Comparison of ENCODE assay signal across 11 cellular contexts in genomic region chr7:128201690-128202085, GRCh38. TPM values are rescaled to one million over a fixed set of nuclear protein-coding genes. Genes with fewer than 3 reads are reported as not detected.
DNase-seq lines count a peak whose midpoint lies in the region; ATAC-seq lines count a peak whose summit lies in the region.
"Had no signal": no experiment of that assay in that cellular context is flagged by ENCODE, and none has a peak within 500 bp of the region (broad histone marks: within the 10 kb centered on the region; RNA-seq: fewer than 3 reads in every experiment).

No MANE protein-coding gene starts in this region.

- peaks cover 2% of the 10 kb centered on the region for H3K9me3 Mint-ChIP-seq in activated CD4-positive, alpha-beta T cell treated with anti-CD3 and anti-CD28 coated beads, Interleukin-2, amount 10 ng/mL, durations not matched to agents 24 days and 14 days
- H3K9me3 Mint-ChIP-seq in activated naive CD8-positive, alpha-beta T cell treated with anti-CD3 and anti-CD28 coated beads for 36 hours = no peaks in the 10 kb centered on the region
- H3K9me3 Mint-ChIP-seq in immature natural killer cell = peaks cover 0 to 2% (median 0%) of the 10 kb centered on the region in 6 donors
- H3K9me3 Mint-ChIP-seq in stimulated activated memory B cell treated with anti-CD40 and anti-IgM and Interleukin-4, amounts not matched to agents 10 μg/mL and 1 μg/mL and 100 μg/mL, for 72 hours = peaks cover 3% of the 10 kb centered on the region

- no peak for ATAC-seq in stimulated activated memory B cell treated with anti-CD40 and anti-IgM and Interleukin-4, amounts not matched to agents 10 μg/mL and 1 μg/mL and 100 μg/mL, for 72 hours

- H3K4me3 Mint-ChIP-seq in activated CD4-positive, alpha-beta T cell treated with anti-CD3 and anti-CD28 coated beads, Interleukin-2, amount 10 ng/mL, durations not matched to agents 24 days and 14 days = peak overlapping the region; percentile 34
- peak overlapping the region; percentile 72 for H3K4me3 Mint-ChIP-seq in activated naive CD8-positive, alpha-beta T cell treated with anti-CD3 and anti-CD28 coated beads for 36 hours
- H3K4me3 Mint-ChIP-seq in immature natural killer cell = peak overlapping the region; percentile 74 to 86 (median 80)
- H3K4me3 Mint-ChIP-seq in stimulated activated memory B cell treated with anti-CD40 and anti-IgM and Interleukin-4, amounts not matched to agents 10 μg/mL and 1 μg/mL and 100 μg/mL, for 72 hours = peak overlapping the region; percentile 63

- peaks cover 55% of the 10 kb centered on the region for H3K27me3 Mint-ChIP-seq in activated CD4-positive, alpha-beta T cell treated with anti-CD3 and anti-CD28 coated beads, Interleukin-2, amount 10 ng/mL, durations not matched to agents 24 days and 14 days
- peaks cover 39% of the 10 kb centered on the region for H3K27me3 Mint-ChIP-seq in activated naive CD8-positive, alpha-beta T cell treated with anti-CD3 and anti-CD28 coated beads for 36 hours
- H3K27me3 Mint-ChIP-seq in immature natural killer cell (ENCODE audit: low read depth in 3 of 3) = peaks cover 15 to 21% (median 15%) of the 10 kb centered on the region in 3 donors
- peaks cover 49% of the 10 kb centered on the region for H3K27me3 Mint-ChIP-seq in stimulated activated memory B cell treated with anti-CD40 and anti-IgM and Interleukin-4, amounts not matched to agents 10 μg/mL and 1 μg/mL and 100 μg/mL, for 72 hours

- intact Hi-C loops in activated CD4-positive, alpha-beta T cell treated with anti-CD3 and anti-CD28 coated beads, Interleukin-2, amount 10 ng/mL, durations not matched to agents 24 days and 14 days (cut with micrococcal nuclease) = no loop called here

- no peak for DNase-seq in activated CD4-positive, alpha-beta T cell treated with anti-CD3 and anti-CD28 coated beads, Interleukin-2, amount 10 ng/mL, durations not matched to agents 24 days and 14 days
- no peak for DNase-seq in activated CD4-positive, alpha-beta T cell treated with anti-CD3 and anti-CD28 coated beads for 48 hours
- DNase-seq in activated naive CD8-positive, alpha-beta T cell treated with anti-CD3 and anti-CD28 coated beads for 36 hours = no peak
- DNase-seq in immature natural killer cell (no peak), pons (ENCODE audit: low spot score) (no peak), activated gamma-delta T cell treated with Interleukin-2 at 50 U/mL for 16 hours (no peak)
- no peak for DNase-seq in effector CD8-positive, alpha-beta T cell (lab: John Stamatoyannopoulos, UW)
- DNase-seq: activated naive CD4-positive, alpha-beta T cell treated with anti-CD3 and anti-CD28 coated beads, Interleukin-2, amount 50 U/mL, for 16 hours had no signal

- no peak overlapping the region for H3K27ac Mint-ChIP-seq in activated CD4-positive, alpha-beta T cell treated with anti-CD3 and anti-CD28 coated beads, Interleukin-2, amount 10 ng/mL, durations not matched to agents 24 days and 14 days
- H3K27ac Mint-ChIP-seq in activated naive CD8-positive, alpha-beta T cell treated with anti-CD3 and anti-CD28 coated beads for 36 hours = no peak overlapping the region
- H3K27ac Mint-ChIP-seq in immature natural killer cell = no peak overlapping the region
- H3K27ac Mint-ChIP-seq in stimulated activated memory B cell treated with anti-CD40 and anti-IgM and Interleukin-4, amounts not matched to agents 10 μg/mL and 1 μg/mL and 100 μg/mL, for 72 hours = no peak overlapping the region

- no peaks in the 10 kb centered on the region for H3K36me3 Mint-ChIP-seq in activated CD4-positive, alpha-beta T cell treated with anti-CD3 and anti-CD28 coated beads, Interleukin-2, amount 10 ng/mL, durations not matched to agents 24 days and 14 days (ENCODE audit: low read depth)
- peaks cover 3% of the 10 kb centered on the region for H3K36me3 Mint-ChIP-seq in activated naive CD8-positive, alpha-beta T cell treated with anti-CD3 and anti-CD28 coated beads for 36 hours
- peaks cover 0 to 4% (median 0%) of the 10 kb centered on the region in 3 donors for H3K36me3 Mint-ChIP-seq in immature natural killer cell
- H3K36me3 Mint-ChIP-seq in stimulated activated memory B cell treated with anti-CD40 and anti-IgM and Interleukin-4, amounts not matched to agents 10 μg/mL and 1 μg/mL and 100 μg/mL, for 72 hours = no peaks in the 10 kb centered on the region

- peaks cover 9% of the 10 kb centered on the region for H3K4me1 Mint-ChIP-seq in activated CD4-positive, alpha-beta T cell treated with anti-CD3 and anti-CD28 coated beads, Interleukin-2, amount 10 ng/mL, durations not matched to agents 24 days and 14 days
- H3K4me1 Mint-ChIP-seq in activated naive CD8-positive, alpha-beta T cell treated with anti-CD3 and anti-CD28 coated beads for 36 hours = peaks cover 13% of the 10 kb centered on the region
- H3K4me1 Mint-ChIP-seq in immature natural killer cell = peaks cover 16 to 20% of the 10 kb centered on the region in 2 donors
- H3K4me1 Mint-ChIP-seq in stimulated activated memory B cell treated with anti-CD40 and anti-IgM and Interleukin-4, amounts not matched to agents 10 μg/mL and 1 μg/mL and 100 μg/mL, for 72 hours = peaks cover 19% of the 10 kb centered on the region

RNA-seq across cellular contexts. Expression of gene LEP, which starts 39.4 kb away (rescaled TPM):
- not detected in 2 replicates for total RNA-seq in activated CD4-positive, alpha-beta T cell treated with anti-CD3 and anti-CD28 coated beads, Interleukin-2, amount 10 ng/mL, durations not matched to agents 24 days and 14 days
- total RNA-seq in activated naive CD8-positive, alpha-beta T cell treated with anti-CD3 and anti-CD28 coated beads for 36 hours = not detected
- polyA plus RNA-seq in immature natural killer cell = not detected
- total RNA-seq: MCF 10A, mononuclear cell had no signal
